ENCODE assay signal across 32 cellular contexts in genomic region chr7:66641526-66641871, GRCh38. TPM values are rescaled to one million over a fixed set of nuclear protein-coding genes. Genes with fewer than 3 reads are reported as not detected.
A peak's percentile ranks its signal among the peaks of the same experiment; 100 is the strongest.
DNase-seq lines count a peak whose midpoint lies in the region; ATAC-seq, FAIRE-seq and TF ChIP-seq lines count a peak whose summit lies in the region.
"Had no signal": no experiment of that assay in that cellular context is flagged by ENCODE, and none has a peak within 500 bp of the region (broad histone marks: within the 10 kb centered on the region; RNA-seq: fewer than 3 reads in every experiment).

No MANE protein-coding gene starts in this region.

- TF ChIP-seq CTCF in HepG2 (CRISPR knock-in tag; IDR thresholded peaks at IDR 0.05) (no peak), right lobe of liver (IDR thresholded peaks at IDR 0.05) (no peak), dorsolateral prefrontal cortex (IDR thresholded peaks at IDR 0.05 in 54 of 56, conservative IDR thresholded peaks at IDR 0.05 in 2 of 56; ENCODE audit: low read depth in 1 of 56, partially characterized antibody in 56 of 56) (no peak), neural progenitor cell (IDR thresholded peaks at IDR 0.05) (no peak)

- CTCF ChIA-PET in HepG2 (lab: Yijun Ruan, JAX; ENCODE audit: low intra/inter-chr PET ratio, low total read pairs), result no interaction called here

- H3K4me2 ChIP-seq in HepG2 (ENCODE audit: low read depth, low read length) (peak overlapping the region; percentile 56), neural progenitor cell (no peak overlapping the region)

- no peak overlapping the region for H3K27ac Mint-ChIP-seq in neural progenitor cell
- H3K27ac Mint-ChIP-seq: activated CD4-positive, alpha-beta T cell treated with anti-CD3 and anti-CD28 coated beads, Interleukin-2, amount 10 ng/mL, durations not matched to agents 24 days and 14 days; activated T-cell treated with anti-CD3 and anti-CD28 coated beads, Interleukin-2, amount 50 U/mL, for 24 hours; progenitor cell of endocrine pancreas had no signal

- H4K20me1 ChIP-seq in HepG2 (ENCODE audit: insufficient read depth, low read length), result no peaks in the 10 kb centered on the region
- no peaks in the 10 kb centered on the region for H4K20me1 ChIP-seq in neural progenitor cell (ENCODE audit: low read depth)

- no peaks in the 10 kb centered on the region for H3K9me3 Mint-ChIP-seq in neural progenitor cell
- H3K9me3 Mint-ChIP-seq: activated CD4-positive, alpha-beta T cell treated with anti-CD3 and anti-CD28 coated beads, Interleukin-2, amount 10 ng/mL, durations not matched to agents 24 days and 14 days; activated T-cell treated with anti-CD3 and anti-CD28 coated beads, Interleukin-2, amount 50 U/mL, for 24 hours; immature natural killer cell had no signal

- no peaks in the 10 kb centered on the region for H3K27me3 ChIP-seq in HepG2 (ENCODE audit: control insufficient read depth in 1 of 2, insufficient read depth in 2 of 2, low read length in 2 of 2)
- H3K27me3 ChIP-seq in right lobe of liver, result no peaks in the 10 kb centered on the region
- H3K27me3 ChIP-seq in dorsolateral prefrontal cortex, result no peaks in the 10 kb centered on the region
- no peaks in the 10 kb centered on the region for H3K27me3 ChIP-seq in neural progenitor cell
- no peaks in the 10 kb centered on the region for H3K27me3 ChIP-seq in effector memory CD4-positive, alpha-beta T cell (replicated peaks; ENCODE audit: control insufficient read depth, insufficient read depth, low read length, poor library complexity, severe bottlenecking)
- H3K27me3 ChIP-seq: neutrophil, SJSA1, suprapubic skin had no signal

- H3K27ac ChIP-seq in HepG2 (ENCODE audit: extremely low read length, insufficient read depth, low read length) (peak overlapping the region; percentile 56), right lobe of liver (no peak overlapping the region), dorsolateral prefrontal cortex (peak overlapping the region in 57 of 59 donors; percentile 22 to 90 (median 80)), neural progenitor cell (no peak overlapping the region)
- no peak overlapping the region for H3K27ac ChIP-seq in effector memory CD4-positive, alpha-beta T cell (ENCODE audit: insufficient read depth, low read length, poor library complexity, severe bottlenecking)
- H3K27ac ChIP-seq: epithelial cell of prostate, neutrophil, SJSA1, suprapubic skin, WERI-Rb-1 had no signal

- peaks cover 13% of the 10 kb centered on the region for H3K36me3 Mint-ChIP-seq in neural progenitor cell

- H3K27me3 Mint-ChIP-seq in neural progenitor cell (ENCODE audit: insufficient read depth, low read depth), result peaks cover 4% of the 10 kb centered on the region
- H3K27me3 Mint-ChIP-seq: activated CD4-positive, alpha-beta T cell treated with anti-CD3 and anti-CD28 coated beads, Interleukin-2, amount 10 ng/mL, durations not matched to agents 24 days and 14 days; activated T-cell treated with anti-CD3 and anti-CD28 coated beads, Interleukin-2, amount 50 U/mL, for 24 hours; progenitor cell of endocrine pancreas had no signal

- H3K36me3 ChIP-seq in HepG2 (replicated peaks in 1 of 2; ENCODE audit: control insufficient read depth in 1 of 2, insufficient read depth in 2 of 2, low read length in 2 of 2) (peaks cover 16 to 42% of the 10 kb centered on the region in 2 experiments), right lobe of liver (peaks cover 0 to 41% (median 7%) of the 10 kb centered on the region in 4 donors), neural progenitor cell (no peaks in the 10 kb centered on the region)
- peaks cover 74% of the 10 kb centered on the region for H3K36me3 ChIP-seq in effector memory CD4-positive, alpha-beta T cell (ENCODE audit: control insufficient read depth, insufficient read depth, low read length)

- H3K4me1 ChIP-seq in HepG2 (ENCODE audit: insufficient read depth, low read length), result peaks cover 29% of the 10 kb centered on the region
- peaks cover 0 to 6% (median 0%) of the 10 kb centered on the region in 4 donors for H3K4me1 ChIP-seq in right lobe of liver
- H3K4me1 ChIP-seq in neural progenitor cell, result no peaks in the 10 kb centered on the region
- H3K4me1 ChIP-seq in effector memory CD4-positive, alpha-beta T cell (ENCODE audit: control insufficient read depth, insufficient read depth, low read length, poor library complexity, severe bottlenecking), result no peaks in the 10 kb centered on the region
- H3K4me1 ChIP-seq: SJSA1, suprapubic skin had no signal

- H3K4me3 ChIP-seq in HepG2 (replicated peaks in 1 of 3; ENCODE audit: insufficient read depth in 1 of 3, low read depth in 2 of 3, low read length in 3 of 3) (no peak overlapping the region), right lobe of liver (no peak overlapping the region), dorsolateral prefrontal cortex (peak overlapping the region in 3 of 59 donors; percentile 6 to 10 (median 8)), neural progenitor cell (no peak overlapping the region)
- H3K4me3 ChIP-seq in effector memory CD4-positive, alpha-beta T cell (ENCODE audit: insufficient read depth, low read depth, low read length, poor library complexity, severe bottlenecking), result no peak overlapping the region
- H3K4me3 ChIP-seq: K562, SJSA1, suprapubic skin had no signal

- no peaks in the 10 kb centered on the region for H3K4me1 Mint-ChIP-seq in neural progenitor cell

- POLR2A ChIA-PET in HepG2 (lab: Yijun Ruan, JAX), result interaction anchor here (2.6 kb wide), 1 partner anchor 13 kb away, joined by 10 read pairs; no protein-coding TSS in a partner anchor

- 75% methylated on average over 4 of the region's 4 CpGs for WGBS in HepG2 (ENCODE audit: low lambda C conversion rate)
- 90% methylated on average over 2 of the region's 4 CpGs for WGBS in right lobe of liver (ENCODE audit: insufficient coverage, low coverage, low lambda C conversion rate, missing lambda C conversion rate)

- FAIRE-seq in HepG2 (lab: Jason Lieb, UNC), result no peak
- FAIRE-seq: GM12892, H54, K562 had no signal

- BruUV-seq in HepG2 (replicated peaks; lab: Mats Ljungman, UMichigan), result no TSS peak

- in situ Hi-C loops in HepG2 (cut with HindIII; ENCODE audit: extremely low pct_ligation_motif_present, low pct_unique_long_range_greater_than_20kb), result no loop called here

- H3K9me3 ChIP-seq in HepG2 (ENCODE audit: low read length), result no peaks in the 10 kb centered on the region
- no peaks in the 10 kb centered on the region for H3K9me3 ChIP-seq in right lobe of liver
- H3K9me3 ChIP-seq in neural progenitor cell (ENCODE audit: low read depth), result no peaks in the 10 kb centered on the region
- no peaks in the 10 kb centered on the region for H3K9me3 ChIP-seq in effector memory CD4-positive, alpha-beta T cell (ENCODE audit: control insufficient read depth, low read length)
- H3K9me3 ChIP-seq: neutrophil, SJSA1, suprapubic skin had no signal

- H3K9ac ChIP-seq in HepG2 (ENCODE audit: insufficient read depth, low read depth, low read length), result no peak overlapping the region
- H3K9ac ChIP-seq in neural progenitor cell, result peak overlapping the region; percentile 37

- TF ChIP-seq POLR2A in HepG2 (IDR thresholded peaks at IDR 0.05; ENCODE audit: insufficient read depth in 1 of 2, low read depth in 2 of 2, low read length in 2 of 2), result no peak
- TF ChIP-seq POLR2A in right lobe of liver (IDR thresholded peaks at IDR 0.05), result no peak

- no peak for TF ChIP-seq RAD21 in HepG2 (CRISPR knock-in tag; IDR thresholded peaks at IDR 0.05)

- H3K4me3 Mint-ChIP-seq in neural progenitor cell, result no peak overlapping the region
- H3K4me3 Mint-ChIP-seq: activated CD4-positive, alpha-beta T cell treated with anti-CD3 and anti-CD28 coated beads, Interleukin-2, amount 10 ng/mL, durations not matched to agents 24 days and 14 days; activated T-cell treated with anti-CD3 and anti-CD28 coated beads, Interleukin-2, amount 50 U/mL, for 24 hours; immature natural killer cell had no signal

- ATAC-seq in HepG2, result peak; percentile 61; the same call in 2 of the 3 replicates
- no peak for ATAC-seq in right lobe of liver
- ATAC-seq: K562 had no signal

- TF ChIP-seq EP300 in HepG2 (IDR thresholded peaks at IDR 0.05; ENCODE audit: low read depth in 2 of 2, low read length in 2 of 2) (no peak), HepG2 (CRISPR knock-in tag; IDR thresholded peaks at IDR 0.05; ENCODE audit: borderline replicate concordance) (no peak)

- H3K79me2 ChIP-seq in HepG2 (ENCODE audit: insufficient read depth, low read length) (no peaks in the 10 kb centered on the region), neural progenitor cell (ENCODE audit: low read depth) (no peaks in the 10 kb centered on the region)

- DNase-seq in HepG2 (ENCODE audit: low spot score), result no peak
- DNase-seq in right lobe of liver, result no peak
- DNase-seq in dorsolateral prefrontal cortex, result no peak
- no peak for DNase-seq in neural progenitor cell (ENCODE audit: low spot score)
- no peak for DNase-seq in effector memory CD4-positive, alpha-beta T cell
- DNase-seq in activated CD8-positive, alpha-beta memory T cell treated with anti-CD3 and anti-CD28 coated beads, Interleukin-2, amount 50 U/mL, for 4 hours, result no peak
- DNase-seq in DMS114 treated with DMSO at 0.1 percent for 48 hours (lab: John Stamatoyannopoulos, UW; ENCODE audit: unreplicated experiment), result no peak
- DNase-seq in HK-2 (ENCODE audit: unreplicated experiment), result no peak
- DNase-seq: activated CD4-positive, alpha-beta T cell treated with anti-CD3 and anti-CD28 coated beads, Interleukin-2, amount 10 ng/mL, durations not matched to agents 24 days and 14 days; activated gamma-delta T cell treated with Interleukin-2 at 50 U/mL for 16 hours; activated T-cell treated with anti-CD3 and anti-CD28 coated beads, Interleukin-2, amount 50 U/mL, for 24 hours; AML-193; DMS53; effector CD4-positive, alpha-beta T cell; immature natural killer cell; mesendoderm; NCI-H1105; NCI-H187 treated with DMSO at 0.1 percent for 48 hours; NCI-H2171; NCI-H82; stimulated activated CD4-positive, alpha-beta T cell treated with anti-CD3 and anti-CD28 coated beads, Interleukin-15, amount 100 ng/mL, for 24 hours; stimulated activated CD4-positive, alpha-beta T cell treated with anti-CD3 and anti-CD28 coated beads, Interleukin-4, amount 100 ng/mL, for 4 hours; T1000; WERI-Rb-1 had no signal

- H2AFZ ChIP-seq in HepG2 (ENCODE audit: low read length) (no peak overlapping the region), neural progenitor cell (replicated peaks) (no peak overlapping the region)

- H3F3A ChIP-seq in neural progenitor cell (ENCODE audit: low read depth), result no peaks in the 10 kb centered on the region

- intact Hi-C loops in HepG2 (cut with micrococcal nuclease; ENCODE audit: unreplicated experiment), result no loop called here
- intact Hi-C loops in right lobe of liver (cut with DNase I), result no loop called here
- intact Hi-C loops in dorsolateral prefrontal cortex (cut with DNase I), result no loop called here

RNA-seq across cellular contexts. Expression of gene KCTD7, which starts 12.8 kb away (rescaled TPM):
- total RNA-seq in HepG2 (2016; rRNA removed; fragmentation: Illumina TruSeq; extraction: Trizol) (7.3 and 7.7 TPM in 2 replicates), right lobe of liver (1 to 10 TPM; 1.4 to 5.7 (median 3.9) TPM), dorsolateral prefrontal cortex (10 to 100 TPM; 24.3 to 52.8 (median 34.0) TPM), neural progenitor cell (ENCODE audit: low replicate concordance) (9.2 and 18.8 TPM in 2 replicates)
- total RNA-seq in HepG2 (2016; cell fraction: cytosol; rRNA removed; fragmentation: Illumina TruSeq; extraction: Trizol; ENCODE audit: low read depth), result 2.4 and 3.2 TPM in 2 replicates
- total RNA-seq in HepG2 (2016; cell fraction: insoluble cytoplasmic fraction; rRNA removed; fragmentation: Illumina TruSeq; extraction: Trizol), result 7.3 and 7.8 TPM in 2 replicates
- total RNA-seq in HepG2 (2016; cell fraction: membrane; rRNA removed; fragmentation: Illumina TruSeq; extraction: Trizol), result 6.7 and 7.6 TPM in 2 replicates
- total RNA-seq in HepG2 (2016; cell fraction: nucleus; rRNA removed; fragmentation: Illumina TruSeq; extraction: Trizol), result 6.7 and 8.8 TPM in 2 replicates
- polyA plus RNA-seq in HepG2 (2011; rRNA removed), result 13.5 and 17.3 TPM in 2 replicates
- polyA plus RNA-seq in HepG2 (2011; cell fraction: cytosol; rRNA removed), result 10.1 and 11.5 TPM in 2 replicates
- 42.5 and 49.3 TPM in 2 replicates for polyA plus RNA-seq in HepG2 (2011; cell fraction: nucleus; rRNA removed)
- polyA plus RNA-seq in HepG2 (2012), result 7.8 and 8.2 TPM in 2 replicates
- polyA plus RNA-seq in HepG2 (2016; cell fraction: cytosol; fragmentation: Illumina TruSeq; extraction: Trizol; ENCODE audit: low read depth), result 3.2 and 3.4 TPM in 2 replicates
- polyA plus RNA-seq in HepG2 (2016; cell fraction: insoluble cytoplasmic fraction; fragmentation: Illumina TruSeq; extraction: Trizol; ENCODE audit: low read depth), result 7.2 and 8.3 TPM in 2 replicates
- 5.2 and 5.4 TPM in 2 replicates for polyA plus RNA-seq in HepG2 (2016; cell fraction: membrane; fragmentation: Illumina TruSeq; extraction: Trizol; ENCODE audit: low read depth)
- 13.1 and 16.6 TPM in 2 replicates for polyA plus RNA-seq in HepG2 (2016; cell fraction: nucleus; fragmentation: Illumina TruSeq; extraction: Trizol; ENCODE audit: insufficient read depth, low read depth)
- 18.1 and 37.2 TPM in 2 replicates for polyA minus RNA-seq in HepG2 (2011; rRNA and poly(A)+ RNA removed; ENCODE audit: low replicate concordance)
- polyA minus RNA-seq in HepG2 (2011; cell fraction: cytosol; rRNA and poly(A)+ RNA removed), result 6.1 and 7.2 TPM in 2 replicates
- polyA minus RNA-seq in HepG2 (2011; cell fraction: nucleus; rRNA and poly(A)+ RNA removed), result 15.7 and 20.1 TPM in 2 replicates

Comparison
In these comparisons a context has a peak if more than half of its experiments do, and no peak if none do; other contexts are left out.
1. H3K27ac ChIP-seq: peak in HepG2 (single experiment) and dorsolateral prefrontal cortex (57 of 59); none in right lobe of liver (0 of 3), neural progenitor cell (single experiment) and effector memory CD4-positive, alpha-beta T cell (single experiment).